In genomic region chr1:29793101-29793546, GRCh38 we compare ENCODE assay signal across 1 cellular context.
TF ChIP-seq lines count a peak whose summit lies in the region.

No MANE protein-coding gene starts in this region.

TF ChIP-seq in K562, 482 proteins besides CTCF, POLR2A, EP300 and RAD21 (continued from another document and continues in another):
- TF ChIP-seq ZBTB43 (CRISPR knock-in tag; IDR thresholded peaks at IDR 0.05), result no peak
- TF ChIP-seq KDM2B (CRISPR knock-in tag; IDR thresholded peaks at IDR 0.05), result no peak
- TF ChIP-seq DPF2 (IDR thresholded peaks at IDR 0.05), result no peak
- TF ChIP-seq E2F8 (IDR thresholded peaks at IDR 0.05; ENCODE audit: low read depth, partially characterized antibody), result no peak
- peak; percentile 68; the same call in 1 of the 2 replicates for TF ChIP-seq ATF3 (IDR thresholded peaks at IDR 0.05)
- TF ChIP-seq ATF3 (CRISPR knock-in tag; conservative IDR thresholded peaks at IDR 0.05), result no peak
- no peak for TF ChIP-seq SMAD3 (CRISPR knock-in tag; conservative IDR thresholded peaks at IDR 0.05)
- no peak for TF ChIP-seq SETDB1 (IDR thresholded peaks at IDR 0.05; ENCODE audit: low read length)
- TF ChIP-seq POLR2AphosphoS2 (IDR thresholded peaks at IDR 0.05; ENCODE audit: low read length), result no peak
- no peak for TF ChIP-seq TSHZ1 (CRISPR knock-in tag; IDR thresholded peaks at IDR 0.05)
- TF ChIP-seq KAT7 (CRISPR knock-in tag; IDR thresholded peaks at IDR 0.05; ENCODE audit: borderline replicate concordance), result no peak
- TF ChIP-seq ADNP (tag; IDR thresholded peaks at IDR 0.05), result no peak
- no peak for TF ChIP-seq ZNF696 (CRISPR knock-in tag; conservative IDR thresholded peaks at IDR 0.05)
- peak; percentile 40; the same call in 1 of the 2 replicates for TF ChIP-seq PKNOX1 (IDR thresholded peaks at IDR 0.05)
- no peak for TF ChIP-seq HEY1 (CRISPR knock-in tag; IDR thresholded peaks at IDR 0.05; ENCODE audit: borderline replicate concordance)
- no peak for TF ChIP-seq ZBTB1 (CRISPR knock-in tag; IDR thresholded peaks at IDR 0.05; ENCODE audit: borderline replicate concordance, low read depth)
- TF ChIP-seq SAFB2 (IDR thresholded peaks at IDR 0.05; ENCODE audit: borderline replicate concordance, low read depth, low read length, severe bottlenecking), result no peak
- TF ChIP-seq ZBTB2 (IDR thresholded peaks at IDR 0.05), result no peak
- TF ChIP-seq HMGN3 (IDR thresholded peaks at IDR 0.05; ENCODE audit: borderline replicate concordance, extremely low read depth, insufficient read length, low read depth, low read length), result no peak
- TF ChIP-seq ETV5 (CRISPR knock-in tag; IDR thresholded peaks at IDR 0.05; ENCODE audit: low read depth), result no peak
- TF ChIP-seq CGGBP1 (CRISPR knock-in tag; IDR thresholded peaks at IDR 0.05), result no peak
- no peak; the same call in 1 of the 2 replicates for TF ChIP-seq L3MBTL2 (IDR thresholded peaks at IDR 0.05)
- no peak for TF ChIP-seq STAT5A (IDR thresholded peaks at IDR 0.05; ENCODE audit: borderline replicate concordance, low read length)
- no peak for TF ChIP-seq KAT2B (IDR thresholded peaks at IDR 0.05; ENCODE audit: low read depth, low read length)
- TF ChIP-seq RFX1 (IDR thresholded peaks at IDR 0.05), result no peak
- no peak for TF ChIP-seq ZBTB17 (CRISPR knock-in tag; IDR thresholded peaks at IDR 0.05)
- no peak for TF ChIP-seq OTX1 (CRISPR knock-in tag; IDR thresholded peaks at IDR 0.05)
- peak; percentile 93 for TF ChIP-seq SMC3 (conservative IDR thresholded peaks at IDR 0.05; ENCODE audit: insufficient read depth, low read depth, low read length)
- no peak for TF ChIP-seq KHSRP (IDR thresholded peaks at IDR 0.05)
- TF ChIP-seq ARID2 (IDR thresholded peaks at IDR 0.05), result 0 out of 2 replicates have a peak, but pooled peaks have one; percentile 12
- TF ChIP-seq ETS2 (tag; IDR thresholded peaks at IDR 0.05; ENCODE audit: borderline replicate concordance, poor library complexity, severe bottlenecking), result no peak
- no peak for TF ChIP-seq HMGXB4 (CRISPR knock-in tag; IDR thresholded peaks at IDR 0.05)
- peak; percentile 50 for TF ChIP-seq CTBP1 (IDR thresholded peaks at IDR 0.05; ENCODE audit: borderline replicate concordance)
- TF ChIP-seq VEZF1 (CRISPR knock-in tag; IDR thresholded peaks at IDR 0.05), result no peak
- TF ChIP-seq PTBP1 (IDR thresholded peaks at IDR 0.05; ENCODE audit: low read depth, low read length), result no peak
- no peak for TF ChIP-seq RHOXF2B (CRISPR knock-in tag; conservative IDR thresholded peaks at IDR 0.05)
- TF ChIP-seq DACH1 (IDR thresholded peaks at IDR 0.05; ENCODE audit: partially characterized antibody), result no peak
- no peak for TF ChIP-seq ZNF41 (CRISPR knock-in tag; conservative IDR thresholded peaks at IDR 0.05)
- no peak for TF ChIP-seq C11orf30 (IDR thresholded peaks at IDR 0.05; ENCODE audit: low read depth)
- peak; percentile 93 for TF ChIP-seq IRF9 (tag; IDR thresholded peaks at IDR 0.05)
- no peak for TF ChIP-seq YY1 (IDR thresholded peaks at IDR 0.05; ENCODE audit: borderline replicate concordance in 1 of 3, control insufficient read depth in 1 of 3, extremely low read depth in 1 of 3, insufficient read depth in 3 of 3, insufficient read length in 1 of 3, insufficient replicate concordance in 2 of 3, low read depth in 1 of 3, low read length in 2 of 3)
- no peak for TF ChIP-seq POLR2G (IDR thresholded peaks at IDR 0.05; ENCODE audit: low read depth, low read length)
- no peak for TF ChIP-seq ZNF717 (CRISPR knock-in tag; IDR thresholded peaks at IDR 0.05)
- no peak for TF ChIP-seq JUNB (CRISPR knock-in tag; conservative IDR thresholded peaks at IDR 0.05)
- TF ChIP-seq SAFB (IDR thresholded peaks at IDR 0.05; ENCODE audit: borderline replicate concordance, low read depth, low read length), result no peak
- no peak for TF ChIP-seq ZNF347 (CRISPR knock-in tag; IDR thresholded peaks at IDR 0.05; ENCODE audit: low read depth)
- peak; percentile 82 for TF ChIP-seq STAG1 (CRISPR knock-in tag; IDR thresholded peaks at IDR 0.05; ENCODE audit: borderline replicate concordance)
- no peak for TF ChIP-seq ELK1 (CRISPR knock-in tag; IDR thresholded peaks at IDR 0.05)
- TF ChIP-seq THRB (CRISPR knock-in tag; conservative IDR thresholded peaks at IDR 0.05), result no peak
- no peak for TF ChIP-seq EZH2 (IDR thresholded peaks at IDR 0.05; ENCODE audit: borderline replicate concordance, low read depth, low read length)
